Comparison of ENCODE assay signal across 6 cellular contexts in the genomic region with DNA sequence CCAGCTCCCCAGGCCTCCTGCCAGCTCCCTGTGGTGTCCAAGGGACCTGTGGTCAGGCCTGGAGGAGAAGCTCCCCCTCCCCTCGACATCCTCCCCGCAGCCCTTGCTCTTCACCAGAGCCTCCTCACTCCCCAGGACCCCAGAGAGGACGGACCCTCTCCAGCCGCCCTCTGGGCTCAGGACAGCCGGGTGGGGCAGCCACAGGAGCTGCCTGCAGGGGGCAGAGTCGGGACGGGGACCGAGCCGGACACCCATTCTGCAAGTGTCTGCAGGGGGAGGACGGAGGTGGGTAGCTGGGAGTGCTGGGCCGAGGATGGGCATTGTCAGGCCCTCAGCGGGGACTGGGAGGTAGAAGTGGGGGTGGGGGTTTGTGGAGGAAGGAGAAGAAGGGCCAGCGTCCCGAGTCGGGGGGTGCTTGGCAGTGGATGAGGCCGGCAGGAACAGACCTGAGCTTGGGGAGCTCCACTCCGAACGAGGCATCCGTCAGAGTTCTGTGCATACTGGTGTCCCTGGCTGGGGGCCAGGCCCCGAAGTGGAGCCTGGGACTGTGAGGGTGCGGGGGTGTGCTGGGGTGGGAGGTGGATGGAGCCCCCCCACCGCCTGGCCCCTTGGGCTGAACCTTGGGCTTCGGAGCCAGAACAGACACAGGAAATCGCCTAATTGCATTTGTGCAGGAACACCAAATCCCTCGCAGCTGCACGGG. TPM values are rescaled to one million over a fixed set of nuclear protein-coding genes. Genes with fewer than 3 reads are reported as not detected.
DNase-seq lines count a peak whose midpoint lies in the region; ATAC-seq and TF ChIP-seq lines count a peak whose summit lies in the region.

No MANE protein-coding gene starts in this region.

- DNase-seq in activated effector memory CD4-positive, alpha-beta T cell treated with anti-CD3 and anti-CD28 coated beads, Interleukin-2, amount 50 U/mL, for 16 hours: peak; percentile 62
- DNase-seq in activated effector memory CD4-positive, alpha-beta T cell treated with Interleukin-2 at 50 U/mL for 16 hours: no peak
- DNase-seq in epithelial cell of esophagus (ENCODE audit: low read depth) (peak; percentile 46), smooth muscle cell (lab: John Stamatoyannopoulos, UW; ENCODE audit: unreplicated experiment) (no peak)
- no peak for DNase-seq in activated CD4-positive, alpha-beta T cell treated with anti-CD3 and anti-CD28 coated beads, Interleukin-2, amount 10 ng/mL, durations not matched to agents 24 days and 14 days

- peak; percentile 50 for TF ChIP-seq CTCF in epithelial cell of esophagus (IDR thresholded peaks at IDR 0.05; ENCODE audit: insufficient read depth, low read depth, low read length, missing control alignments)
- TF ChIP-seq CTCF in smooth muscle cell (IDR thresholded peaks at IDR 0.05; ENCODE audit: borderline replicate concordance, insufficient read depth, poor library complexity, severe bottlenecking): peak; percentile 57

- H3K27me3 Mint-ChIP-seq in activated CD4-positive, alpha-beta T cell treated with anti-CD3 and anti-CD28 coated beads, Interleukin-2, amount 10 ng/mL, durations not matched to agents 24 days and 14 days: no peaks in the 10 kb centered on the region

- H4K20me1 ChIP-seq in smooth muscle cell (ENCODE audit: low read depth): no peaks in the 10 kb centered on the region

- WGBS in smooth muscle cell (ENCODE audit: low lambda C conversion rate): 38% methylated on average over 26 of the region's 26 CpGs

- H3K36me3 ChIP-seq in smooth muscle cell (ENCODE audit: low read depth): no peaks in the 10 kb centered on the region

- ATAC-seq in GM18870 (IDR thresholded peaks at IDR 0.05; ENCODE audit: unreplicated experiment): no peak

- no peaks in the 10 kb centered on the region for H3K79me2 ChIP-seq in smooth muscle cell (ENCODE audit: low read depth)

- intact Hi-C loops in activated CD4-positive, alpha-beta T cell treated with anti-CD3 and anti-CD28 coated beads, Interleukin-2, amount 10 ng/mL, durations not matched to agents 24 days and 14 days (cut with micrococcal nuclease): no loop called here

- no peak overlapping the region for H2AFZ ChIP-seq in smooth muscle cell (ENCODE audit: low read depth)

- no peaks in the 10 kb centered on the region for H3F3A ChIP-seq in smooth muscle cell (ENCODE audit: low read depth)

- peaks cover 2% of the 10 kb centered on the region for H3K36me3 Mint-ChIP-seq in activated CD4-positive, alpha-beta T cell treated with anti-CD3 and anti-CD28 coated beads, Interleukin-2, amount 10 ng/mL, durations not matched to agents 24 days and 14 days (ENCODE audit: low read depth)

- H3K4me1 Mint-ChIP-seq in activated CD4-positive, alpha-beta T cell treated with anti-CD3 and anti-CD28 coated beads, Interleukin-2, amount 10 ng/mL, durations not matched to agents 24 days and 14 days: peaks cover 13% of the 10 kb centered on the region

- H3K4me1 ChIP-seq in smooth muscle cell (ENCODE audit: low read depth): peaks cover 6% of the 10 kb centered on the region

- H3K27me3 ChIP-seq in smooth muscle cell (ENCODE audit: low read depth): no peaks in the 10 kb centered on the region

- H3K27ac Mint-ChIP-seq in activated CD4-positive, alpha-beta T cell treated with anti-CD3 and anti-CD28 coated beads, Interleukin-2, amount 10 ng/mL, durations not matched to agents 24 days and 14 days: no peak overlapping the region

- H3K4me2 ChIP-seq in smooth muscle cell: peak overlapping the region; percentile 63

- H3K9me3 Mint-ChIP-seq in activated CD4-positive, alpha-beta T cell treated with anti-CD3 and anti-CD28 coated beads, Interleukin-2, amount 10 ng/mL, durations not matched to agents 24 days and 14 days: no peaks in the 10 kb centered on the region

- H3K27ac ChIP-seq in smooth muscle cell (ENCODE audit: low read depth): peak overlapping the region; percentile 36

- no peak overlapping the region for H3K4me3 Mint-ChIP-seq in activated CD4-positive, alpha-beta T cell treated with anti-CD3 and anti-CD28 coated beads, Interleukin-2, amount 10 ng/mL, durations not matched to agents 24 days and 14 days

- no peaks in the 10 kb centered on the region for H3K9me3 ChIP-seq in smooth muscle cell (replicated peaks; ENCODE audit: low read depth)

- H3K4me3 ChIP-seq in epithelial cell of esophagus (ENCODE audit: low read length): no peak overlapping the region
- no peak overlapping the region for H3K4me3 ChIP-seq in smooth muscle cell

- no peak overlapping the region for H3K9ac ChIP-seq in smooth muscle cell (ENCODE audit: low read depth)

RNA-seq across cellular contexts. Expression of a gene that starts 15.2 kb away (rescaled TPM):
- not detected in 2 replicates for total RNA-seq in smooth muscle cell
- polyA plus RNA-seq in smooth muscle cell: not detected in 2 replicates
- not detected in 2 replicates for total RNA-seq in activated CD4-positive, alpha-beta T cell treated with anti-CD3 and anti-CD28 coated beads, Interleukin-2, amount 10 ng/mL, durations not matched to agents 24 days and 14 days

RNA-seq across cellular contexts. Expression of a gene that starts 23.6 kb away (rescaled TPM):
- 1.7 and 2.1 TPM in 2 replicates for total RNA-seq in smooth muscle cell
- polyA plus RNA-seq in smooth muscle cell: 8.7 and 13.7 TPM in 2 replicates
- total RNA-seq in activated CD4-positive, alpha-beta T cell treated with anti-CD3 and anti-CD28 coated beads, Interleukin-2, amount 10 ng/mL, durations not matched to agents 24 days and 14 days: 303 and 322 TPM in 2 replicates

RNA-seq across cellular contexts. Expression of a gene that starts 37.7 kb away (rescaled TPM):
- 0.94 TPM in 1 of 2 replicates, not detected in the other for total RNA-seq in smooth muscle cell
- 0.74 and 1.2 TPM in 2 replicates for polyA plus RNA-seq in smooth muscle cell
- total RNA-seq in activated CD4-positive, alpha-beta T cell treated with anti-CD3 and anti-CD28 coated beads, Interleukin-2, amount 10 ng/mL, durations not matched to agents 24 days and 14 days: not detected in 2 replicates

RNA-seq across cellular contexts. Expression of a gene that starts 41.7 kb away (rescaled TPM):
- total RNA-seq in smooth muscle cell: 0.13 TPM in 1 of 2 replicates, not detected in the other
- polyA plus RNA-seq in smooth muscle cell: 1.4 and 2.0 TPM in 2 replicates
- not detected in 2 replicates for total RNA-seq in activated CD4-positive, alpha-beta T cell treated with anti-CD3 and anti-CD28 coated beads, Interleukin-2, amount 10 ng/mL, durations not matched to agents 24 days and 14 days

RNA-seq across cellular contexts. Expression of a gene that starts 43.0 kb away (rescaled TPM):
- 1.9 TPM in 1 of 2 replicates, not detected in the other for total RNA-seq in smooth muscle cell
- polyA plus RNA-seq in smooth muscle cell: 0.97 and 4.7 TPM in 2 replicates
- total RNA-seq in activated CD4-positive, alpha-beta T cell treated with anti-CD3 and anti-CD28 coated beads, Interleukin-2, amount 10 ng/mL, durations not matched to agents 24 days and 14 days: 1.1 and 1.2 TPM in 2 replicates

Comparison
In these comparisons a context has a peak if more than half of its experiments do, and no peak if none do; other contexts are left out.
1. DNase-seq: peak in activated effector memory CD4-positive, alpha-beta T cell treated with anti-CD3 and anti-CD28 coated beads, Interleukin-2, amount 50 U/mL, for 16 hours (single experiment) and epithelial cell of esophagus (single experiment); none in activated effector memory CD4-positive, alpha-beta T cell treated with Interleukin-2 at 50 U/mL for 16 hours (single experiment), smooth muscle cell (single experiment) and activated CD4-positive, alpha-beta T cell treated with anti-CD3 and anti-CD28 coated beads, Interleukin-2, amount 10 ng/mL, durations not matched to agents 24 days and 14 days (single experiment).
2. RNA of a gene that starts 23.6 kb away (total RNA-seq): 303 to 322 TPM in activated CD4-positive, alpha-beta T cell treated with anti-CD3 and anti-CD28 coated beads, Interleukin-2, amount 10 ng/mL, durations not matched to agents 24 days and 14 days; 1.7 to 2.1 TPM in smooth muscle cell; every median in the first group is over 10 times any median in the second.